ENCODE assay signal across 13 cellular contexts in genomic region chr11:2386591-2386990, GRCh38. TPM values are rescaled to one million over a fixed set of nuclear protein-coding genes. Genes with fewer than 3 reads are reported as not detected.
DNase-seq lines count a peak whose midpoint lies in the region; ATAC-seq and TF ChIP-seq lines count a peak whose summit lies in the region.
"Had no signal": no experiment of that assay in that cellular context is flagged by ENCODE, and none has a peak within 500 bp of the region (broad histone marks: within the 10 kb centered on the region; RNA-seq: fewer than 3 reads in every experiment).

No MANE protein-coding gene starts in this region.

- peaks cover 6 to 13% of the 10 kb centered on the region in 2 donors for H3K36me3 Mint-ChIP-seq in CD4-positive, alpha-beta memory T cell
- H3K36me3 Mint-ChIP-seq in CD14-positive monocyte = peaks cover 3 to 6% of the 10 kb centered on the region in 2 donors

- H3K4me1 Mint-ChIP-seq in CD4-positive, alpha-beta memory T cell = peaks cover 24 to 79% (median 53%) of the 10 kb centered on the region in 4 donors
- peaks cover 39% of the 10 kb centered on the region for H3K4me1 Mint-ChIP-seq in CD14-positive monocyte

- H3K9me2 ChIP-seq in OCI-LY1 (ENCODE audit: low read depth, low read length) = no peaks in the 10 kb centered on the region

- no peak overlapping the region for H3K4me3 ChIP-seq in CD4-positive, alpha-beta memory T cell (ENCODE audit: low read length in 2 of 2)
- H3K4me3 ChIP-seq in OCI-LY1 (ENCODE audit: low read depth, low read length, poor library complexity, severe bottlenecking) (peak overlapping the region; percentile 69), gastroesophageal sphincter (peak overlapping the region in 1 of 2 donors; percentile 8), gastrocnemius medialis (no peak overlapping the region)

- no peak overlapping the region for H3K27ac ChIP-seq in CD4-positive, alpha-beta memory T cell (ENCODE audit: low read depth, low read length)
- H3K27ac ChIP-seq in OCI-LY1 (ENCODE audit: low read depth, low read length, poor library complexity, severe bottlenecking) (peak overlapping the region; percentile 100), gastroesophageal sphincter (peak overlapping the region; percentile 56 to 100 (median 100)), gastrocnemius medialis (peak overlapping the region; percentile 82 to 89 (median 86))
- H3K27ac ChIP-seq: parathyroid adenoma had no signal

- peak overlapping the region; percentile 73 for H3K4me2 ChIP-seq in OCI-LY1 (ENCODE audit: low read length)

- intact Hi-C loops in CD4-positive, alpha-beta memory T cell (cut with micrococcal nuclease) = no loop called here
- intact Hi-C loops in gastrocnemius medialis (cut with DNase I; ENCODE audit: low total_unique reads) (loop anchor here (10.0 kb wide), 1 partner anchor 622 kb away; the partner anchor contains the start of gene CTSD), CD14-positive monocyte (cut with micrococcal nuclease) (no loop called here)

- H4K20me1 ChIP-seq in OCI-LY1 (ENCODE audit: insufficient read depth, low read length) = no peaks in the 10 kb centered on the region

- H3K4me1 ChIP-seq in CD4-positive, alpha-beta memory T cell (ENCODE audit: insufficient read depth, low read length) = peaks cover 71% of the 10 kb centered on the region
- peaks cover 95% of the 10 kb centered on the region for H3K4me1 ChIP-seq in OCI-LY1 (ENCODE audit: insufficient read depth, low read length, severe bottlenecking)
- peaks cover 29 to 100% (median 93%) of the 10 kb centered on the region in 3 donors for H3K4me1 ChIP-seq in gastroesophageal sphincter
- H3K4me1 ChIP-seq in gastrocnemius medialis = peaks cover 77 to 88% of the 10 kb centered on the region in 2 donors

- peak overlapping the region in 5 of 7 donors; percentile 42 to 81 (median 70) for H3K27ac Mint-ChIP-seq in CD4-positive, alpha-beta memory T cell
- H3K27ac Mint-ChIP-seq in CD14-positive monocyte = no peak overlapping the region

- CTCF ChIA-PET in CD4-positive, alpha-beta memory T cell (lab: Charles Lee; ENCODE audit: partially characterized antibody) = interaction anchor here (0.9 to 3.5 kb wide), 5 partner anchors 9 to 82 kb away, joined by 3 to 17 read pairs (median 7); partner anchors contain the start of gene TSSC4

- H3K9ac ChIP-seq in OCI-LY1 (ENCODE audit: low read length) = peak overlapping the region; percentile 87
- H3K9ac ChIP-seq: parathyroid adenoma had no signal

- TF ChIP-seq EP300 in gastroesophageal sphincter (IDR thresholded peaks at IDR 0.05) = no peak

- no peak for TF ChIP-seq POLR2A in gastroesophageal sphincter (IDR thresholded peaks at IDR 0.05)
- TF ChIP-seq POLR2A in gastrocnemius medialis (IDR thresholded peaks at IDR 0.05) = peak in 1 of 2 donors; percentile 15

- peak overlapping the region in 3 of 8 donors; percentile 46 to 62 (median 62) for H3K4me3 Mint-ChIP-seq in CD4-positive, alpha-beta memory T cell
- H3K4me3 Mint-ChIP-seq in CD14-positive monocyte = no peak overlapping the region

- POLR2A ChIA-PET in CD4-positive, alpha-beta memory T cell (lab: Charles Lee; ENCODE audit: partially characterized antibody) = interaction anchor here (1.1 to 4.5 kb wide), 5 partner anchors 10 to 85 kb away, joined by 4 to 50 read pairs (median 16); partner anchors contain the start of genes C11orf21, CD81, TSPAN32 and TSSC4

- no peaks in the 10 kb centered on the region for H3K36me3 ChIP-seq in CD4-positive, alpha-beta memory T cell (ENCODE audit: insufficient read depth, low read length)
- H3K36me3 ChIP-seq in OCI-LY1 (ENCODE audit: insufficient read depth, low read length) (peaks cover 5% of the 10 kb centered on the region; the same call in 1 of the 2 replicates), gastroesophageal sphincter (peaks cover 0 to 19% of the 10 kb centered on the region in 2 donors), gastrocnemius medialis (no peaks in the 10 kb centered on the region)

- DNase-seq in CD4-positive, alpha-beta memory T cell = peak in 1 of 5 donors; percentile 12
- DNase-seq in gastrocnemius medialis = no peak
- DNase-seq in retina = no peak
- no peak for DNase-seq in NCI-H82 (lab: John Stamatoyannopoulos, UW)
- DNase-seq in CD14-positive monocyte (ENCODE audit: low spot score) = no peak
- DNase-seq: activated CD4-positive, CD25-positive, alpha-beta regulatory T cell; activated naive CD4-positive, alpha-beta T cell treated with Interleukin-2 at 50 U/mL for 16 hours; AML-193; NCI-H2107 had no signal

- in situ Hi-C loops in gastrocnemius medialis (cut with MboI; ENCODE audit: low sequenced_read_pairs in 4 of 4) = no loop called here

- no peak for TF ChIP-seq CTCF in OCI-LY1 (IDR thresholded peaks at IDR 0.05; ENCODE audit: low read length)
- TF ChIP-seq CTCF in gastroesophageal sphincter (IDR thresholded peaks at IDR 0.05) = no peak
- TF ChIP-seq CTCF in gastrocnemius medialis (IDR thresholded peaks at IDR 0.05 in 4 of 5, conservative IDR thresholded peaks at IDR 0.05 in 1 of 5) = no peak
- TF ChIP-seq CTCF in CD14-positive monocyte (IDR thresholded peaks at IDR 0.05) = no peak

- ATAC-seq in gastroesophageal sphincter (no peak), gastrocnemius medialis (no peak), GM21737 (IDR thresholded peaks at IDR 0.05; ENCODE audit: unreplicated experiment) (no peak)

- H3K9me3 Mint-ChIP-seq in CD4-positive, alpha-beta memory T cell = peaks cover 0 to 2% (median 0%) of the 10 kb centered on the region in 8 donors
- H3K9me3 Mint-ChIP-seq in CD14-positive monocyte = no peaks in the 10 kb centered on the region

- no CpG with 5 or more reads among the region's 9 CpGs for WGBS in gastroesophageal sphincter (ENCODE audit: low coverage in 1 of 2), 2 donors

- H3K9me3 ChIP-seq in CD4-positive, alpha-beta memory T cell (ENCODE audit: control insufficient read depth in 1 of 2, low read length in 2 of 2) = no peaks in the 10 kb centered on the region
- no peaks in the 10 kb centered on the region for H3K9me3 ChIP-seq in OCI-LY1 (ENCODE audit: low read length)
- H3K9me3 ChIP-seq in gastroesophageal sphincter = no peaks in the 10 kb centered on the region
- no peaks in the 10 kb centered on the region for H3K9me3 ChIP-seq in gastrocnemius medialis

- H3K27me3 Mint-ChIP-seq in CD4-positive, alpha-beta memory T cell = no peaks in the 10 kb centered on the region
- H3K27me3 Mint-ChIP-seq in CD14-positive monocyte (ENCODE audit: low read depth in 3 of 3) = peaks cover 0 to 4% (median 0%) of the 10 kb centered on the region in 3 donors

- peaks cover 7% of the 10 kb centered on the region for H3F3A ChIP-seq in OCI-LY1 (ENCODE audit: insufficient read depth, low read length)

- no peaks in the 10 kb centered on the region for H3K27me3 ChIP-seq in CD4-positive, alpha-beta memory T cell (ENCODE audit: insufficient read depth, low read length)
- no peaks in the 10 kb centered on the region for H3K27me3 ChIP-seq in OCI-LY1 (ENCODE audit: insufficient read depth, low read length)
- no peaks in the 10 kb centered on the region for H3K27me3 ChIP-seq in gastroesophageal sphincter
- H3K27me3 ChIP-seq in gastrocnemius medialis = no peaks in the 10 kb centered on the region

- H3K79me2 ChIP-seq in OCI-LY1 (ENCODE audit: insufficient read depth, low read length) = no peaks in the 10 kb centered on the region

- H2AFZ ChIP-seq in OCI-LY1 (ENCODE audit: low read length) = no peak overlapping the region
- H2AFZ ChIP-seq: parathyroid adenoma had no signal

RNA-seq across cellular contexts. Expression of gene CD81, which starts 9.5 kb away (rescaled TPM):
- total RNA-seq in CD4-positive, alpha-beta memory T cell = 100 to 1,000 TPM; 113 to 118 TPM
- 10 to 100 TPM; 15.2 to 54.1 TPM for polyA plus RNA-seq in CD4-positive, alpha-beta memory T cell
- total RNA-seq in gastroesophageal sphincter (100 to 1,000 TPM; 327 to 576 (median 541) TPM), gastrocnemius medialis (10 to 100 TPM; 54.5 to 87.0 (median 66.8) TPM)
- polyA plus RNA-seq in CD14-positive monocyte = 10 to 100 TPM in 1 of 2 donors, 1 to 10 TPM in 1; 3.2 to 12.3 TPM

RNA-seq across cellular contexts. Expression of gene TSSC4, which starts 14.0 kb away (rescaled TPM):
- 10 to 100 TPM; 58.6 to 65.8 TPM for total RNA-seq in CD4-positive, alpha-beta memory T cell
- polyA plus RNA-seq in CD4-positive, alpha-beta memory T cell = 10 to 100 TPM; 54.6 to 79.8 TPM
- total RNA-seq in gastroesophageal sphincter (10 to 100 TPM; 54.8 to 70.2 (median 66.3) TPM), gastrocnemius medialis (10 to 100 TPM; 53.4 to 92.5 (median 76.8) TPM)
- 10 to 100 TPM; 52.0 to 74.6 TPM for polyA plus RNA-seq in CD14-positive monocyte

RNA-seq across cellular contexts. Expression of gene TRPM5, which starts 57.7 kb away (rescaled TPM):
- under 1 TPM; 0.19 to 0.23 TPM for total RNA-seq in CD4-positive, alpha-beta memory T cell
- polyA plus RNA-seq in CD4-positive, alpha-beta memory T cell = not detected
- total RNA-seq in gastroesophageal sphincter (not detected), gastrocnemius medialis (not detected)
- not detected for polyA plus RNA-seq in CD14-positive monocyte

RNA-seq across cellular contexts. Expression of gene KCNQ1, which starts 58.2 kb away (rescaled TPM):
- 10 to 100 TPM; 21.4 to 21.6 TPM for total RNA-seq in CD4-positive, alpha-beta memory T cell
- 10 to 100 TPM in 1 of 2 donors, 1 to 10 TPM in 1; 5.4 to 21.7 TPM for polyA plus RNA-seq in CD4-positive, alpha-beta memory T cell
- total RNA-seq in gastroesophageal sphincter (10 to 100 TPM in 1 of 4 donors, 1 to 10 TPM in 3; 2.6 to 12.7 (median 4.9) TPM), gastrocnemius medialis (under 1 TPM; 0.15 to 1.00 (median 0.67) TPM)
- polyA plus RNA-seq in CD14-positive monocyte = 10 to 100 TPM; 14.9 to 21.6 TPM

Comparison
In these comparisons a context has a peak if more than half of its experiments do, and no peak if none do; other contexts are left out.
1. H3K27ac Mint-ChIP-seq: peak in CD4-positive, alpha-beta memory T cell (5 of 7); none in CD14-positive monocyte (0 of 7).